Comparison of ENCODE assay signal across 13 cellular contexts in genomic region chr7:28479507-28479947, GRCh38.
A peak's percentile ranks its signal among the peaks of the same experiment; 100 is the strongest.
DNase-seq lines count a peak whose midpoint lies in the region; ATAC-seq and TF ChIP-seq lines count a peak whose summit lies in the region.
"Had no signal": no experiment of that assay in that cellular context is flagged by ENCODE, and none has a peak within 500 bp of the region (broad histone marks: within the 10 kb centered on the region; RNA-seq: fewer than 3 reads in every experiment).

No MANE protein-coding gene starts in this region.

- TF ChIP-seq CTCF in MCF 10A (IDR thresholded peaks at IDR 0.05; ENCODE audit: unreplicated experiment) (no peak), tibial artery (IDR thresholded peaks at IDR 0.05) (no peak)

- POLR2A ChIA-PET in MCF 10A (lab: Yijun Ruan, JAX): interaction anchor here (0.8 kb wide), 1 partner anchor 11 kb away, joined by 3 read pairs; no protein-coding TSS in a partner anchor

- H3K27me3 ChIP-seq in BLaER1 (no peaks in the 10 kb centered on the region), tibial artery (no peaks in the 10 kb centered on the region)
- H3K27me3 ChIP-seq: breast epithelium, vagina had no signal

- ATAC-seq in GM19025 (IDR thresholded peaks at IDR 0.05; ENCODE audit: low read depth, unreplicated experiment) (peak; percentile 68), HG02571 (IDR thresholded peaks at IDR 0.05; ENCODE audit: unreplicated experiment) (peak; percentile 64), HG03175 (IDR thresholded peaks at IDR 0.05; ENCODE audit: unreplicated experiment) (peak; percentile 87)
- ATAC-seq: GM23338 had no signal

- H3K9ac ChIP-seq in BLaER1: no peak overlapping the region

- H3K4me2 ChIP-seq in BLaER1: peak overlapping the region; percentile 88
- H3K4me2 ChIP-seq: GM23338 had no signal

- H3K27ac Mint-ChIP-seq in MCF 10A (ENCODE audit: low read depth, unreplicated experiment): no peak overlapping the region
- H3K27ac Mint-ChIP-seq: GM23338 had no signal

- CTCF ChIA-PET in MCF 10A (lab: Yijun Ruan, JAX): no interaction called here

- no peaks in the 10 kb centered on the region for H3K36me3 Mint-ChIP-seq in MCF 10A (ENCODE audit: insufficient read depth, unreplicated experiment)

- peaks cover 8% of the 10 kb centered on the region; the same call in 1 of the 2 replicates for H3K9me3 ChIP-seq in BLaER1
- no peaks in the 10 kb centered on the region for H3K9me3 ChIP-seq in tibial artery
- H3K9me3 ChIP-seq: breast epithelium, vagina had no signal

- H3K36me3 ChIP-seq in BLaER1 (no peaks in the 10 kb centered on the region), tibial artery (no peaks in the 10 kb centered on the region)
- H3K36me3 ChIP-seq: breast epithelium, vagina, WERI-Rb-1 had no signal

- peaks cover 56% of the 10 kb centered on the region for H3K4me1 ChIP-seq in BLaER1
- no peaks in the 10 kb centered on the region for H3K4me1 ChIP-seq in tibial artery
- H3K4me1 ChIP-seq: breast epithelium, vagina had no signal

- intact Hi-C loops in MCF 10A (cut with micrococcal nuclease): no loop called here
- intact Hi-C loops in tibial artery (cut with DNase I; ENCODE audit: low total_unique reads): no loop called here

- H3K4me1 Mint-ChIP-seq in MCF 10A (ENCODE audit: insufficient read depth, unreplicated experiment): no peaks in the 10 kb centered on the region

- no TSS peak for BruUV-seq in MCF 10A (replicated peaks; lab: Mats Ljungman, UMichigan)

- no peak for DNase-seq in GDM1 (lab: John Stamatoyannopoulos, UW)
- DNase-seq in T-helper 1 cell: no peak
- DNase-seq in MCF 10A (ENCODE audit: unreplicated experiment): no peak
- DNase-seq in tibial artery: no peak
- DNase-seq: WERI-Rb-1 had no signal

- H3K9me3 Mint-ChIP-seq in MCF 10A (ENCODE audit: unreplicated experiment): no peaks in the 10 kb centered on the region
- H3K9me3 Mint-ChIP-seq: GM23338 had no signal

- no peaks in the 10 kb centered on the region for H4K20me1 ChIP-seq in BLaER1

- H3K27ac ChIP-seq in BLaER1: 0 out of 2 replicates have a peak overlapping the region, but pooled peaks have one; percentile 12
- H3K27ac ChIP-seq in tibial artery: no peak overlapping the region
- H3K27ac ChIP-seq: breast epithelium, RWPE1, vagina, WERI-Rb-1 had no signal

- no peaks in the 10 kb centered on the region for H3K27me3 Mint-ChIP-seq in MCF 10A (ENCODE audit: insufficient read depth, unreplicated experiment)

- no peak overlapping the region for H3K4me3 Mint-ChIP-seq in MCF 10A (ENCODE audit: unreplicated experiment)
- H3K4me3 Mint-ChIP-seq: GM23338 had no signal

- no peak overlapping the region for H3K4me3 ChIP-seq in BLaER1
- H3K4me3 ChIP-seq in tibial artery: no peak overlapping the region
- H3K4me3 ChIP-seq: breast epithelium, GM23338, vagina had no signal
